ENCODE assay signal across 10 cellular contexts in the genomic region with DNA sequence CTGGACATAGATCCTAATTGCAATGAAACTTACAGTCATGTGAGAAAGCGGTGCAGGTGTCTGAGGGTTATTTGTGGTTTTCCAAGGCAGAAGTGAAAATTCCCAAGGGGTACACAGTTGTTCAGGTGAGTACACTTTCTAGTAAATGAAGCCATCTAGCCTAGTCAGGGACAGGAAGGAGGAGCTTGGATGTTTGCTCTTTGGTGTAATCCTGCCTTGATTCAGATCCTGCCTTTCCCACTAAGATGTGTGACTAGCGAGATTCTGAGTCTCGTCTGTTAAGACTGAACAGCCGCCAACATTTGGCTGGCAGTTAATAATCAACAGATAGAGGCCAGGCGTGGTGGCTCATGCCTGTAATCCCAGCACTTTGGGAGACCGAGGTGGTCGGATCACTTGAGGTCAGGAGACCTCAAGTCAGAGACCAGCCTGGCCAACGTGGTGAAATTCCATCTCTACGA. TPM values are rescaled to one million over a fixed set of nuclear protein-coding genes. Genes with fewer than 3 reads are reported as not detected.
DNase-seq lines count a peak whose midpoint lies in the region; ATAC-seq and TF ChIP-seq lines count a peak whose summit lies in the region.
"Had no signal": no experiment of that assay in that cellular context is flagged by ENCODE, and none has a peak within 500 bp of the region (broad histone marks: within the 10 kb centered on the region; RNA-seq: fewer than 3 reads in every experiment).

No MANE protein-coding gene starts in this region.

- in situ Hi-C loops in brain microvascular endothelial cell (cut with HindIII; ENCODE audit: low pct_ligation_motif_present, low sequenced_read_pairs), result no loop called here

- ATAC-seq in HG02885 (IDR thresholded peaks at IDR 0.05; ENCODE audit: poor library complexity, unreplicated experiment), result no peak

- H3K27ac ChIP-seq in HL-60 (replicated peaks) (no peak overlapping the region; the same call in 1 of the 2 replicates), brain microvascular endothelial cell (no peak overlapping the region)
- H3K27ac ChIP-seq: cardiac muscle cell had no signal

- H3K4me3 ChIP-seq in AG10803 (ENCODE audit: low read length) (peak overlapping the region; percentile 14; the same call in 1 of the 2 replicates), HL-60 (replicated peaks; ENCODE audit: insufficient read depth, low read length) (peak overlapping the region; percentile 77), brain microvascular endothelial cell (ENCODE audit: low read depth, low read length) (peak overlapping the region; percentile 15)
- H3K4me3 ChIP-seq: cardiac muscle cell had no signal

- peaks cover 71% of the 10 kb centered on the region for H3K36me3 ChIP-seq in brain microvascular endothelial cell (replicated peaks)

- no peaks in the 10 kb centered on the region for H3K27me3 ChIP-seq in HL-60 (ENCODE audit: insufficient read depth, poor library complexity, severe bottlenecking)
- H3K27me3 ChIP-seq in brain microvascular endothelial cell (replicated peaks), result no peaks in the 10 kb centered on the region
- H3K27me3 ChIP-seq: cardiac muscle cell had no signal

- DNase-seq in AG10803 (ENCODE audit: low read depth) (peak; percentile 28), HL-60 (ENCODE audit: low read depth in 1 of 2, low spot score in 1 of 2) (no peak), brain microvascular endothelial cell (no peak), mucosa of gallbladder (ENCODE audit: low spot score) (peak; percentile 53), DMS79 (lab: John Stamatoyannopoulos, UW) (no peak), NCI-H128 (lab: John Stamatoyannopoulos, UW; ENCODE audit: unreplicated experiment) (no peak), superior temporal gyrus (ENCODE audit: extremely low spot score) (no peak)
- DNase-seq: RPMI8226 had no signal

- no peak for TF ChIP-seq CTCF in AG10803 (conservative IDR thresholded peaks at IDR 0.05; ENCODE audit: low read length)
- no peak for TF ChIP-seq CTCF in HL-60 (IDR thresholded peaks at IDR 0.05; ENCODE audit: insufficient read depth, low read length)
- no peak for TF ChIP-seq CTCF in brain microvascular endothelial cell (IDR thresholded peaks at IDR 0.05; ENCODE audit: low read depth, low read length, missing control alignments)

RNA-seq across cellular contexts. Expression of gene RPS9, which starts 2.5 kb away (rescaled TPM):
- 1,008 TPM for total RNA-seq in mucosa of gallbladder

RNA-seq across cellular contexts. Expression of gene TSEN34, which starts 12.1 kb away (rescaled TPM):
- 62.6 TPM for total RNA-seq in mucosa of gallbladder

RNA-seq across cellular contexts. Expression of gene MBOAT7, which starts 13.8 kb away (rescaled TPM):
- 263 TPM for total RNA-seq in mucosa of gallbladder

RNA-seq across cellular contexts. Expression of gene LILRB3, which starts 19.6 kb away (rescaled TPM):
- 3.1 TPM for total RNA-seq in mucosa of gallbladder

RNA-seq across cellular contexts. Expression of gene TMC4, which starts 30.2 kb away (rescaled TPM):
- total RNA-seq in mucosa of gallbladder, result 198 TPM

Comparison
In these comparisons a context has a peak if more than half of its experiments do, and no peak if none do; other contexts are left out.
1. DNase-seq: peak in AG10803 (single experiment) and mucosa of gallbladder (single experiment); none in HL-60 (0 of 2), brain microvascular endothelial cell (single experiment), DMS79 (single experiment), NCI-H128 (single experiment) and superior temporal gyrus (single experiment).
2. H3K4me3 ChIP-seq: peak in every context shown above with its lines; median percentile 77 in HL-60; 15 in brain microvascular endothelial cell; 14 in AG10803.